ENCODE assay signal across 11 cellular contexts in genomic region chr5:96743065-96743768, GRCh38.
A peak's percentile ranks its signal among the peaks of the same experiment; 100 is the strongest.
DNase-seq lines count a peak whose midpoint lies in the region; ATAC-seq and TF ChIP-seq lines count a peak whose summit lies in the region.
"Had no signal": no experiment of that assay in that cellular context is flagged by ENCODE, and none has a peak within 500 bp of the region (broad histone marks: within the 10 kb centered on the region; RNA-seq: fewer than 3 reads in every experiment).

No MANE protein-coding gene starts in this region.

- H3K36me3 Mint-ChIP-seq in osteocyte (ENCODE audit: unreplicated experiment), result peaks cover 55% of the 10 kb centered on the region

- no peak overlapping the region for H3K27ac ChIP-seq in PC-3 (ENCODE audit: low read length)
- H3K27ac ChIP-seq: prostate gland had no signal

- H3F3A ChIP-seq in PC-3 (ENCODE audit: low read length, unreplicated experiment), result no peaks in the 10 kb centered on the region

- TF ChIP-seq CTCF in PC-3 (conservative IDR thresholded peaks at IDR 0.05; ENCODE audit: low read depth, low read length) (no peak), fibroblast of pulmonary artery (IDR thresholded peaks at IDR 0.05; ENCODE audit: low read length, missing control alignments) (no peak), osteocyte (IDR thresholded peaks at IDR 0.05) (no peak)

- no peaks in the 10 kb centered on the region for H3K79me2 ChIP-seq in PC-3 (ENCODE audit: low read length)

- H2AFZ ChIP-seq in PC-3 (ENCODE audit: low read length), result no peak overlapping the region

- peak; percentile 74 for ATAC-seq in PC-3
- ATAC-seq in HG03135 (IDR thresholded peaks at IDR 0.05; ENCODE audit: unreplicated experiment), result no peak
- ATAC-seq in GM19328 (IDR thresholded peaks at IDR 0.05; ENCODE audit: unreplicated experiment), result no peak
- ATAC-seq: GM12878 had no signal

- POLR2A ChIA-PET in PC-3 (lab: Charles Lee; ENCODE audit: unreplicated experiment), result no interaction called here

- no peaks in the 10 kb centered on the region; the same call in 1 of the 2 replicates for H3K4me1 ChIP-seq in PC-3 (ENCODE audit: insufficient read depth, low read length)
- H3K4me1 ChIP-seq: prostate gland had no signal

- BruUV-seq in PC-3 (replicated peaks; lab: Mats Ljungman, UMichigan), result no TSS peak

- CTCF ChIA-PET in PC-3 (lab: Charles Lee), result no interaction called here

- intact Hi-C loops in PC-3 (cut with micrococcal nuclease), result no loop called here

- no peaks in the 10 kb centered on the region for H3K27me3 Mint-ChIP-seq in osteocyte (ENCODE audit: unreplicated experiment)

- no peak overlapping the region for H3K4me3 ChIP-seq in PC-3 (ENCODE audit: low read length)
- H3K4me3 ChIP-seq in fibroblast of pulmonary artery (replicated peaks; ENCODE audit: low read depth, low read length), result no peak overlapping the region
- H3K4me3 ChIP-seq: GM12878, prostate gland had no signal

- peaks cover 16% of the 10 kb centered on the region for H3K36me3 ChIP-seq in PC-3 (ENCODE audit: low read depth, low read length)

- no peaks in the 10 kb centered on the region for H3K9me3 Mint-ChIP-seq in osteocyte (ENCODE audit: unreplicated experiment)

- peak overlapping the region; percentile 44 for H3K27ac Mint-ChIP-seq in osteocyte (ENCODE audit: unreplicated experiment)

- H3K9me3 ChIP-seq in PC-3 (ENCODE audit: low read length), result no peaks in the 10 kb centered on the region
- H3K9me3 ChIP-seq: prostate gland had no signal

- H3K4me1 Mint-ChIP-seq in osteocyte (ENCODE audit: unreplicated experiment), result no peaks in the 10 kb centered on the region

- no peaks in the 10 kb centered on the region for H3K9me2 ChIP-seq in PC-3 (replicated peaks; ENCODE audit: low read length)

- no peaks in the 10 kb centered on the region for H3K27me3 ChIP-seq in PC-3 (ENCODE audit: low read length)

- H3K9ac ChIP-seq in PC-3 (ENCODE audit: low read length), result no peak overlapping the region

- no peak overlapping the region for H3K4me2 ChIP-seq in PC-3 (ENCODE audit: low read length)

- DNase-seq in EL (peak; percentile 69), PC-3 (peak; percentile 38), fibroblast of pulmonary artery (ENCODE audit: low read depth) (peak; percentile 62), osteocyte (ENCODE audit: extremely low spot score, unreplicated experiment) (no peak), GF-D8 (lab: John Stamatoyannopoulos, UW) (no peak)
- no peak for DNase-seq in stimulated activated naive CD4-positive, alpha-beta T cell (lab: John Stamatoyannopoulos, UW)
- DNase-seq: NCI-H345 had no signal

- no peaks in the 10 kb centered on the region for H4K20me1 ChIP-seq in PC-3 (ENCODE audit: low read length)

- H3K4me3 Mint-ChIP-seq in osteocyte (ENCODE audit: unreplicated experiment), result no peak overlapping the region

Comparison
In these comparisons a context has a peak if more than half of its experiments do, and no peak if none do; other contexts are left out.
1. DNase-seq: peak in EL (single experiment), PC-3 (single experiment) and fibroblast of pulmonary artery (single experiment); none in osteocyte (single experiment), GF-D8 (single experiment) and stimulated activated naive CD4-positive, alpha-beta T cell (0 of 6).